36 cellular contexts compared by ENCODE assay signal in genomic region chr21:44611551-44611950, GRCh38. TPM values are rescaled to one million over a fixed set of nuclear protein-coding genes. Genes with fewer than 3 reads are reported as not detected.
"Had no signal": no experiment of that assay in that cellular context is flagged by ENCODE, and none has a peak within 500 bp of the region (broad histone marks: within the 10 kb centered on the region; RNA-seq: fewer than 3 reads in every experiment).

No MANE protein-coding gene starts in this region.

- H3K36me3 Mint-ChIP-seq: type B pancreatic cell had no signal

- H3K27ac Mint-ChIP-seq: natural killer cell treated with Interleukin-12 subunit alpha and Interleukin-12 subunit beta and Interleukin-15 and Interleukin-18, amount 100 ng/mL, for 72 hours; nephron progenitor cell; progenitor cell of endocrine pancreas; stimulated activated memory B cell treated with anti-CD40 and anti-IgM and Interleukin-4, amounts not matched to agents 10 μg/mL and 1 μg/mL and 100 μg/mL, for 72 hours; type B pancreatic cell had no signal

- H2AFZ ChIP-seq: parathyroid adenoma had no signal

- H3K4me1 Mint-ChIP-seq: neural crest cell; stimulated activated memory B cell treated with anti-CD40 and anti-IgM and Interleukin-4, amounts not matched to agents 10 μg/mL and 1 μg/mL and 100 μg/mL, for 72 hours had no signal

- H3K36me3 ChIP-seq: neutrophil, ovary, spleen, suprapubic skin, tibial artery, transverse colon, upper lobe of right lung, uterus had no signal

- H3K4me3 Mint-ChIP-seq: naive thymus-derived CD8-positive, alpha-beta T cell; natural killer cell treated with Interleukin-12 subunit alpha and Interleukin-12 subunit beta and Interleukin-15 and Interleukin-18, amount 100 ng/mL, for 72 hours; nephron progenitor cell; neural crest cell; stimulated activated memory B cell treated with anti-CD40 and anti-IgM and Interleukin-4, amounts not matched to agents 10 μg/mL and 1 μg/mL and 100 μg/mL, for 72 hours; stimulated activated naive CD8-positive, alpha-beta T cell treated with anti-CD3 and anti-CD28 coated beads, Interleukin-15, amount 100 ng/mL, for 72 hours; type B pancreatic cell had no signal

- H3K27me3 Mint-ChIP-seq: stimulated activated naive CD8-positive, alpha-beta T cell treated with anti-CD3 and anti-CD28 coated beads, Interleukin-15, amount 100 ng/mL, for 72 hours had no signal

- ATAC-seq: naive thymus-derived CD8-positive, alpha-beta T cell; natural killer cell treated with Interleukin-12 subunit alpha and Interleukin-12 subunit beta and Interleukin-15 and Interleukin-18, amount 100 ng/mL, for 72 hours; psoas muscle; right cardiac atrium; sciatic nerve; stimulated activated memory B cell treated with anti-CD40 and anti-IgM and Interleukin-4, amounts not matched to agents 10 μg/mL and 1 μg/mL and 100 μg/mL, for 72 hours; stimulated activated naive CD8-positive, alpha-beta T cell treated with anti-CD3 and anti-CD28 coated beads, Interleukin-15, amount 100 ng/mL, for 72 hours; stimulated activated naive CD8-positive, alpha-beta T cell treated with anti-CD3 and anti-CD28 coated beads, Interleukin-15, Interleukin-2, amounts not matched to agents 100 U/mL and 50 U/mL, for 24 hours; upper lobe of right lung had no signal

- H3K4me1 ChIP-seq: parathyroid adenoma, psoas muscle, spleen, suprapubic skin, testis, tibial artery, transverse colon, upper lobe of right lung, uterus had no signal

- H3K9ac ChIP-seq: parathyroid adenoma had no signal

- DNase-seq: naive thymus-derived CD8-positive, alpha-beta T cell; nephron progenitor cell; nucleus accumbens; ovary; spleen; stimulated activated CD4-positive, alpha-beta T cell treated with anti-CD3 and anti-CD28 coated beads, Interleukin-12 subunit alpha, Interleukin-12 subunit beta, amount 100 ng/mL, for 4 hours; stimulated activated CD4-positive, alpha-beta T cell treated with anti-CD3 and anti-CD28 coated beads, Interleukin-1b, Interleukin-23, amount 100 ng/mL, for 48 hours; stimulated activated CD4-positive, alpha-beta T cell treated with anti-CD3 and anti-CD28 coated beads, Interleukin-4, amount 100 ng/mL, for 1 hour; stimulated activated CD4-positive, alpha-beta T cell treated with anti-CD3 and anti-CD28 coated beads, Interleukin-4, amount 100 ng/mL, for 4 hours; stimulated activated CD8-positive, alpha-beta memory T cell treated with anti-CD3 and anti-CD28 coated beads, Interleukin-4, amount 100 ng/mL, for 48 hours; stimulated activated naive CD4-positive, alpha-beta T cell; stimulated activated naive CD8-positive, alpha-beta T cell treated with anti-CD3 and anti-CD28 coated beads, Interleukin-15, amount 100 ng/mL, for 72 hours; stimulated activated naive CD8-positive, alpha-beta T cell treated with anti-CD3 and anti-CD28 coated beads, Interleukin-15, Interleukin-2, amounts not matched to agents 100 U/mL and 50 U/mL, for 24 hours; substantia nigra; testis; tibial artery; transverse colon; uterus had no signal

- H3K4me3 ChIP-seq: ovary, psoas muscle, skin epidermis, smooth muscle cell, spleen, suprapubic skin, testis, tibial artery, transverse colon, upper lobe of right lung, uterus had no signal

- H3K79me2 ChIP-seq: parathyroid adenoma had no signal

- H3K27me3 ChIP-seq: ovary, testis, upper lobe of right lung, uterus had no signal

- H3K9me3 ChIP-seq: neutrophil, ovary, testis had no signal

- H3K4me2 ChIP-seq: smooth muscle cell had no signal

- H3K27ac ChIP-seq: neutrophil, ovary, parathyroid adenoma, psoas muscle, skin epidermis, spleen, suprapubic skin, testis, tibial artery, transverse colon, upper lobe of right lung, uterus had no signal

RNA-seq across cellular contexts. Expression of gene KRTAP10-8, which starts 0.3 kb away (rescaled TPM):
- total RNA-seq: naive thymus-derived CD8-positive, alpha-beta T cell; natural killer cell treated with Interleukin-12 subunit alpha and Interleukin-12 subunit beta and Interleukin-15 and Interleukin-18, amount 100 ng/mL, for 72 hours; neural crest cell; omental fat pad; ovary; progenitor cell of endocrine pancreas; psoas muscle; renal cortical epithelial cell; right cardiac atrium; sciatic nerve; smooth muscle cell; spleen; testis; transverse colon; upper lobe of right lung; urinary bladder; uterus had no signal
- polyA plus RNA-seq: naive thymus-derived CD8-positive, alpha-beta T cell; ovary; psoas muscle; right cardiac atrium; smooth muscle cell; spleen; thymus; urinary bladder had no signal

RNA-seq across cellular contexts. Expression of gene KRTAP10-7, which starts 11.2 kb away (rescaled TPM):
- total RNA-seq: naive thymus-derived CD8-positive, alpha-beta T cell; natural killer cell treated with Interleukin-12 subunit alpha and Interleukin-12 subunit beta and Interleukin-15 and Interleukin-18, amount 100 ng/mL, for 72 hours; neural crest cell; omental fat pad; ovary; progenitor cell of endocrine pancreas; psoas muscle; renal cortical epithelial cell; right cardiac atrium; sciatic nerve; smooth muscle cell; spleen; transverse colon; upper lobe of right lung; urinary bladder; uterus had no signal
- polyA plus RNA-seq: naive thymus-derived CD8-positive, alpha-beta T cell; ovary; psoas muscle; right cardiac atrium; smooth muscle cell; spleen; thymus; urinary bladder had no signal

RNA-seq across cellular contexts. Expression of gene KRTAP10-9, which starts 15.3 kb away (rescaled TPM):
- total RNA-seq: naive thymus-derived CD8-positive, alpha-beta T cell; natural killer cell treated with Interleukin-12 subunit alpha and Interleukin-12 subunit beta and Interleukin-15 and Interleukin-18, amount 100 ng/mL, for 72 hours; neural crest cell; omental fat pad; ovary; progenitor cell of endocrine pancreas; psoas muscle; renal cortical epithelial cell; right cardiac atrium; sciatic nerve; smooth muscle cell; spleen; testis; transverse colon; upper lobe of right lung; urinary bladder; uterus had no signal
- polyA plus RNA-seq: naive thymus-derived CD8-positive, alpha-beta T cell; ovary; psoas muscle; right cardiac atrium; smooth muscle cell; spleen; thymus; urinary bladder had no signal

RNA-seq across cellular contexts. Expression of gene KRTAP10-6, which starts 19.2 kb away (rescaled TPM):
- total RNA-seq: naive thymus-derived CD8-positive, alpha-beta T cell; natural killer cell treated with Interleukin-12 subunit alpha and Interleukin-12 subunit beta and Interleukin-15 and Interleukin-18, amount 100 ng/mL, for 72 hours; neural crest cell; omental fat pad; ovary; progenitor cell of endocrine pancreas; psoas muscle; renal cortical epithelial cell; right cardiac atrium; sciatic nerve; smooth muscle cell; spleen; testis; transverse colon; upper lobe of right lung; urinary bladder; uterus had no signal
- polyA plus RNA-seq: naive thymus-derived CD8-positive, alpha-beta T cell; ovary; psoas muscle; right cardiac atrium; spleen; thymus; urinary bladder had no signal

RNA-seq across cellular contexts. Expression of gene KRTAP10-10, which starts 25.6 kb away (rescaled TPM):
- total RNA-seq: naive thymus-derived CD8-positive, alpha-beta T cell; natural killer cell treated with Interleukin-12 subunit alpha and Interleukin-12 subunit beta and Interleukin-15 and Interleukin-18, amount 100 ng/mL, for 72 hours; neural crest cell; omental fat pad; ovary; progenitor cell of endocrine pancreas; psoas muscle; renal cortical epithelial cell; right cardiac atrium; sciatic nerve; smooth muscle cell; spleen; testis; transverse colon; upper lobe of right lung; urinary bladder; uterus had no signal
- polyA plus RNA-seq: naive thymus-derived CD8-positive, alpha-beta T cell; ovary; psoas muscle; right cardiac atrium; smooth muscle cell; spleen; thymus; urinary bladder had no signal
